8 cellular contexts compared by ENCODE assay signal in genomic region chr16:56860226-56861020, GRCh38. TPM values are rescaled to one million over a fixed set of nuclear protein-coding genes. Genes with fewer than 3 reads are reported as not detected.
DNase-seq lines count a peak whose midpoint lies in the region; ATAC-seq and TF ChIP-seq lines count a peak whose summit lies in the region.

No MANE protein-coding gene starts in this region.

- peaks cover 22% of the 10 kb centered on the region for H3K4me1 Mint-ChIP-seq in activated T-helper 17 cell treated with anti-CD3 and anti-CD28 coated beads, Interleukin-2, amount 50 U/mL, for 72 hours

- peak overlapping the region; percentile 79 for H3K4me3 Mint-ChIP-seq in activated T-helper 17 cell treated with anti-CD3 and anti-CD28 coated beads, Interleukin-2, amount 50 U/mL, for 72 hours

- TF ChIP-seq POLR2A in lower leg skin (IDR thresholded peaks at IDR 0.05): no peak

- no peak for TF ChIP-seq CTCF in lower leg skin (IDR thresholded peaks at IDR 0.05)

- no peaks in the 10 kb centered on the region for H3K36me3 Mint-ChIP-seq in activated T-helper 17 cell treated with anti-CD3 and anti-CD28 coated beads, Interleukin-2, amount 50 U/mL, for 72 hours (ENCODE audit: low read depth)

- intact Hi-C loops in lower leg skin (cut with DNase I; ENCODE audit: low total_unique reads): loop anchor here (10.0 kb wide), 1 partner anchor 94 kb away; no protein-coding TSS in a partner anchor

- WGBS in lower leg skin, 2 donors: 71 to 80% methylated on average over 9 of the region's 9 CpGs

- H3K4me3 ChIP-seq in lower leg skin (ENCODE audit: low read depth, poor library complexity, severe bottlenecking): no peak overlapping the region

- no peaks in the 10 kb centered on the region for H3K27me3 Mint-ChIP-seq in activated T-helper 17 cell treated with anti-CD3 and anti-CD28 coated beads, Interleukin-2, amount 50 U/mL, for 72 hours

- H3K9me3 Mint-ChIP-seq in activated T-helper 17 cell treated with anti-CD3 and anti-CD28 coated beads, Interleukin-2, amount 50 U/mL, for 72 hours: no peaks in the 10 kb centered on the region

- DNase-seq in activated CD4-positive, CD25-positive, alpha-beta regulatory T cell treated with anti-CD3 and anti-CD28 coated beads, Interleukin-2, amount 50 U/mL, for 72 hours: no peak
- peak; percentile 15 for DNase-seq in stimulated activated CD4-positive, alpha-beta T cell treated with anti-CD3 and anti-CD28 coated beads, Interleukin-4, amount 100 ng/mL, for 1 hour
- no peak for DNase-seq in lower leg skin (ENCODE audit: low spot score in 2 of 2)
- DNase-seq in mucosa of gallbladder (ENCODE audit: low spot score): no peak
- no peak for DNase-seq in COR-L47 (lab: John Stamatoyannopoulos, UW)

- peak; percentile 55 to 93 for ATAC-seq in activated CD4-positive, CD25-positive, alpha-beta regulatory T cell treated with anti-CD3 and anti-CD28 coated beads, Interleukin-2, amount 50 U/mL, for 24 hours
- ATAC-seq in HG03457 (IDR thresholded peaks at IDR 0.05; ENCODE audit: unreplicated experiment): peak; percentile 56
- peak; percentile 83 for ATAC-seq in activated T-helper 17 cell treated with anti-CD3 and anti-CD28 coated beads, Interleukin-2, amount 50 U/mL, for 72 hours (replicated peaks)

- H3K27ac Mint-ChIP-seq in activated T-helper 17 cell treated with anti-CD3 and anti-CD28 coated beads, Interleukin-2, amount 50 U/mL, for 72 hours: peak overlapping the region; percentile 89

RNA-seq across cellular contexts. Expression of gene SLC12A3, which starts 4.6 kb away (rescaled TPM):
- not detected for total RNA-seq in activated T-helper 17 cell treated with anti-CD3 and anti-CD28 coated beads, Interleukin-2, amount 50 U/mL, for 72 hours
- total RNA-seq in lower leg skin (not detected), mucosa of gallbladder (0.20 TPM)
